20 cellular contexts compared by ENCODE assay signal in the genomic region with DNA sequence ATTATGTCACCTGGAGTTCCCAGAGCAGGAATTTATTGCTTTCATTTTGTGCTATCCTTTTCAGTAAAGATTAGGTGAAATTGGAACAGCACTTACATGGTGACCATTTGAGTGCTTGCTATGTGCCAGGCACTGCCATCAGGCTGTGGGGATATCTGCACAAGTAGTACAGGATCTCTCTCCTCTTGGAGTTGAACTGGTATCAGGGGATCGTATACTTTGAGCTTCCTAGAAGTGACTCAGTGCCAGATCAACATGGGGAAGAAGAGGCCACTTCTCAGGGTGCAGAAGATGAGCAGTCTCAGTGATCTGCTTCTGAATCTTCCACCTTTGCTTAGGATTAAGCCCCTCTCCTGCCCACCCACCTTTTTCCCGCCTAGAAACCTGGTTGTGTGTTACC. TPM values are rescaled to one million over a fixed set of nuclear protein-coding genes. Genes with fewer than 3 reads are reported as not detected.
A peak's percentile ranks its signal among the peaks of the same experiment; 100 is the strongest.
DNase-seq lines count a peak whose midpoint lies in the region; ATAC-seq and TF ChIP-seq lines count a peak whose summit lies in the region.
"Had no signal": no experiment of that assay in that cellular context is flagged by ENCODE, and none has a peak within 500 bp of the region (broad histone marks: within the 10 kb centered on the region; RNA-seq: fewer than 3 reads in every experiment).

No MANE protein-coding gene starts in this region.

- CTCF ChIA-PET in PC-3 (lab: Charles Lee), result no interaction called here

- H3K27me3 ChIP-seq in PC-3 (ENCODE audit: low read length) (no peaks in the 10 kb centered on the region), hepatocyte (no peaks in the 10 kb centered on the region), smooth muscle cell (ENCODE audit: low read depth) (no peaks in the 10 kb centered on the region)
- H3K27me3 ChIP-seq: MG63 had no signal

- H3K9me3 Mint-ChIP-seq in activated T-cell treated with anti-CD3 and anti-CD28 coated beads, Interleukin-2, amount 50 U/mL, for 24 hours, result no peaks in the 10 kb centered on the region
- H3K9me3 Mint-ChIP-seq in activated T-cell treated with anti-CD3 and anti-CD28 coated beads, Interleukin-2, amount 50 U/mL, for 4 hours, result no peaks in the 10 kb centered on the region
- H3K9me3 Mint-ChIP-seq in effector memory CD8-positive, alpha-beta T cell, result no peaks in the 10 kb centered on the region

- POLR2A ChIA-PET in PC-3 (lab: Charles Lee; ENCODE audit: unreplicated experiment), result no interaction called here

- BruUV-seq in PC-3 (replicated peaks; lab: Mats Ljungman, UMichigan), result no TSS peak

- peaks cover 88% of the 10 kb centered on the region for H3K36me3 Mint-ChIP-seq in activated T-cell treated with anti-CD3 and anti-CD28 coated beads, Interleukin-2, amount 50 U/mL, for 24 hours (ENCODE audit: low read depth)
- peaks cover 52% of the 10 kb centered on the region for H3K36me3 Mint-ChIP-seq in activated T-cell treated with anti-CD3 and anti-CD28 coated beads, Interleukin-2, amount 50 U/mL, for 4 hours (ENCODE audit: insufficient read depth)
- peaks cover 30% of the 10 kb centered on the region for H3K36me3 Mint-ChIP-seq in effector memory CD8-positive, alpha-beta T cell (ENCODE audit: insufficient read depth)

- intact Hi-C loops in PC-3 (cut with micrococcal nuclease), result no loop called here

- H3K27ac Mint-ChIP-seq in activated T-cell treated with anti-CD3 and anti-CD28 coated beads, Interleukin-2, amount 50 U/mL, for 24 hours, result peak overlapping the region; percentile 59
- H3K27ac Mint-ChIP-seq in effector memory CD8-positive, alpha-beta T cell, result no peak overlapping the region
- H3K27ac Mint-ChIP-seq: B cell had no signal

- H3K9ac ChIP-seq in PC-3 (ENCODE audit: low read length) (no peak overlapping the region), smooth muscle cell (ENCODE audit: low read depth) (no peak overlapping the region)

- H4K20me1 ChIP-seq in PC-3 (ENCODE audit: low read length) (peaks cover 5% of the 10 kb centered on the region; the same call in 1 of the 2 replicates), hepatocyte (ENCODE audit: insufficient read depth, poor library complexity, severe bottlenecking) (no peaks in the 10 kb centered on the region), smooth muscle cell (ENCODE audit: low read depth) (no peaks in the 10 kb centered on the region)

- peaks cover 70% of the 10 kb centered on the region for H3K4me1 Mint-ChIP-seq in activated T-cell treated with anti-CD3 and anti-CD28 coated beads, Interleukin-2, amount 50 U/mL, for 24 hours (ENCODE audit: low read depth)
- peaks cover 29% of the 10 kb centered on the region for H3K4me1 Mint-ChIP-seq in activated T-cell treated with anti-CD3 and anti-CD28 coated beads, Interleukin-2, amount 50 U/mL, for 4 hours (ENCODE audit: low read depth)
- H3K4me1 Mint-ChIP-seq in effector memory CD8-positive, alpha-beta T cell (ENCODE audit: low read depth in 2 of 2), result peaks cover 16 to 19% of the 10 kb centered on the region in 2 donors

- DNase-seq in activated T-cell treated with anti-CD3 and anti-CD28 coated beads, Interleukin-2, amount 50 U/mL, for 24 hours, result no peak
- no peak for DNase-seq in activated T-cell treated with anti-CD3 and anti-CD28 coated beads, Interleukin-2, amount 50 U/mL, for 4 hours
- DNase-seq in PC-3 (no peak), hepatocyte (ENCODE audit: low spot score) (peak; percentile 33), smooth muscle cell (lab: John Stamatoyannopoulos, UW; ENCODE audit: unreplicated experiment) (no peak), NCI-H1092 (lab: John Stamatoyannopoulos, UW) (no peak)
- DNase-seq in effector memory CD8-positive, alpha-beta T cell, result no peak
- DNase-seq: DMS 273 treated with DMSO at 0.1 percent for 48 hours; GDM1; Kasumi-1; MG63; NCI-H1048; NCI-H510A; NCI-H748 treated with DMSO at 0.1 percent for 48 hours; NK-92 treated with Interleukin-12 subunit alpha and Interleukin-12 subunit beta, amount 100 ng/mL, for 24 hours; RPMI8226; SHP77 treated with DMSO at 0.1 percent for 48 hours had no signal

- H3F3A ChIP-seq in PC-3 (ENCODE audit: low read length, unreplicated experiment), result peaks cover 2% of the 10 kb centered on the region
- peaks cover 25% of the 10 kb centered on the region for H3F3A ChIP-seq in smooth muscle cell (ENCODE audit: low read depth)

- H3K36me3 ChIP-seq in PC-3 (ENCODE audit: low read depth, low read length), result peaks cover 23% of the 10 kb centered on the region; the same call in 1 of the 2 replicates
- H3K36me3 ChIP-seq in hepatocyte (replicated peaks; ENCODE audit: insufficient read depth, low read depth), result no peaks in the 10 kb centered on the region
- no peaks in the 10 kb centered on the region for H3K36me3 ChIP-seq in smooth muscle cell (ENCODE audit: low read depth)

- H3K79me2 ChIP-seq in PC-3 (ENCODE audit: low read length) (peaks cover 41% of the 10 kb centered on the region), hepatocyte (peaks cover 31% of the 10 kb centered on the region), smooth muscle cell (ENCODE audit: low read depth) (peaks cover 49% of the 10 kb centered on the region)

- no peaks in the 10 kb centered on the region for H3K9me3 ChIP-seq in PC-3 (ENCODE audit: low read length)
- no peaks in the 10 kb centered on the region for H3K9me3 ChIP-seq in hepatocyte (ENCODE audit: low read depth)
- no peaks in the 10 kb centered on the region for H3K9me3 ChIP-seq in smooth muscle cell (replicated peaks; ENCODE audit: low read depth)
- H3K9me3 ChIP-seq: HAP-1 had no signal

- TF ChIP-seq CTCF in PC-3 (conservative IDR thresholded peaks at IDR 0.05; ENCODE audit: low read depth, low read length) (no peak), hepatocyte (IDR thresholded peaks at IDR 0.05; ENCODE audit: poor library complexity) (no peak), smooth muscle cell (IDR thresholded peaks at IDR 0.05; ENCODE audit: borderline replicate concordance, insufficient read depth, poor library complexity, severe bottlenecking) (no peak)

- H3K9me2 ChIP-seq in PC-3 (replicated peaks; ENCODE audit: low read length) (no peaks in the 10 kb centered on the region), hepatocyte (replicated peaks; ENCODE audit: insufficient read depth) (no peaks in the 10 kb centered on the region)

- H3K4me3 ChIP-seq in PC-3 (ENCODE audit: low read length) (no peak overlapping the region), hepatocyte (no peak overlapping the region), smooth muscle cell (no peak overlapping the region)
- H3K4me3 ChIP-seq: HAP-1, MG63 had no signal

- H2AFZ ChIP-seq in PC-3 (ENCODE audit: low read length) (no peak overlapping the region), hepatocyte (no peak overlapping the region), smooth muscle cell (ENCODE audit: low read depth) (no peak overlapping the region)

- H3K27me3 Mint-ChIP-seq in activated T-cell treated with anti-CD3 and anti-CD28 coated beads, Interleukin-2, amount 50 U/mL, for 24 hours, result no peaks in the 10 kb centered on the region
- H3K27me3 Mint-ChIP-seq in activated T-cell treated with anti-CD3 and anti-CD28 coated beads, Interleukin-2, amount 50 U/mL, for 4 hours (ENCODE audit: low read depth), result no peaks in the 10 kb centered on the region
- no peaks in the 10 kb centered on the region for H3K27me3 Mint-ChIP-seq in effector memory CD8-positive, alpha-beta T cell
- H3K27me3 Mint-ChIP-seq: B cell had no signal

- H3K4me3 Mint-ChIP-seq in activated T-cell treated with anti-CD3 and anti-CD28 coated beads, Interleukin-2, amount 50 U/mL, for 24 hours, result no peak overlapping the region
- no peak overlapping the region for H3K4me3 Mint-ChIP-seq in activated T-cell treated with anti-CD3 and anti-CD28 coated beads, Interleukin-2, amount 50 U/mL, for 4 hours
- no peak overlapping the region for H3K4me3 Mint-ChIP-seq in effector memory CD8-positive, alpha-beta T cell
- H3K4me3 Mint-ChIP-seq: B cell had no signal

- H3K27ac ChIP-seq in PC-3 (ENCODE audit: low read length), result 0 out of 2 replicates have a peak overlapping the region, but pooled peaks have one; percentile 6
- peak overlapping the region; percentile 60 for H3K27ac ChIP-seq in hepatocyte
- peak overlapping the region; percentile 74 for H3K27ac ChIP-seq in smooth muscle cell (ENCODE audit: low read depth)

- no peak for ATAC-seq in activated T-cell treated with anti-CD3 and anti-CD28 coated beads, Interleukin-2, amount 50 U/mL, for 4 hours
- ATAC-seq in PC-3, result peak; percentile 58
- no peak for ATAC-seq in HG02840 (IDR thresholded peaks at IDR 0.05; ENCODE audit: low FRiP score, unreplicated experiment)
- ATAC-seq in effector memory CD8-positive, alpha-beta T cell (replicated peaks), result no peak

- H3K4me2 ChIP-seq in PC-3 (ENCODE audit: low read length), result 0 out of 2 replicates have a peak overlapping the region, but pooled peaks have one; percentile 14
- peak overlapping the region; percentile 28 for H3K4me2 ChIP-seq in hepatocyte
- H3K4me2 ChIP-seq in smooth muscle cell, result peak overlapping the region; percentile 25

- peaks cover 40% of the 10 kb centered on the region for H3K4me1 ChIP-seq in PC-3 (ENCODE audit: insufficient read depth, low read length)
- peaks cover 33% of the 10 kb centered on the region for H3K4me1 ChIP-seq in hepatocyte (ENCODE audit: insufficient read depth)
- peaks cover 16% of the 10 kb centered on the region for H3K4me1 ChIP-seq in smooth muscle cell (ENCODE audit: low read depth)
- H3K4me1 ChIP-seq: HAP-1 had no signal

- WGBS in hepatocyte (ENCODE audit: low lambda C conversion rate, missing lambda C conversion rate), result 52% methylated on average over 2 of the region's 2 CpGs
- WGBS in smooth muscle cell (ENCODE audit: low lambda C conversion rate), result 56% methylated on average over 2 of the region's 2 CpGs

RNA-seq across cellular contexts. Expression of gene SGPL1, which starts 29.5 kb away (rescaled TPM):
- 10 to 100 TPM; 71.3 to 98.9 (median 90.5) TPM for total RNA-seq in activated T-cell treated with anti-CD3 and anti-CD28 coated beads, Interleukin-2, amount 50 U/mL, for 4 hours
- total RNA-seq in PC-3 (2014; rRNA removed) (77.6 and 101 TPM in 2 replicates), hepatocyte (36.8 and 43.5 TPM in 2 replicates), smooth muscle cell (41.1 and 52.0 TPM in 2 replicates)
- polyA plus RNA-seq in hepatocyte (19.7 and 20.2 TPM in 2 replicates), smooth muscle cell (20.0 and 35.2 TPM in 2 replicates)

RNA-seq across cellular contexts. Expression of gene PCBD1, which starts 43.1 kb away (rescaled TPM):
- 10 to 100 TPM; 27.9 to 30.9 (median 28.8) TPM for total RNA-seq in activated T-cell treated with anti-CD3 and anti-CD28 coated beads, Interleukin-2, amount 50 U/mL, for 4 hours
- total RNA-seq in PC-3 (2014; rRNA removed), result 277 and 283 TPM in 2 replicates
- total RNA-seq in hepatocyte, result 81.5 and 93.5 TPM in 2 replicates
- polyA plus RNA-seq in hepatocyte, result 107 and 122 TPM in 2 replicates
- 18.3 and 34.7 TPM in 2 replicates for total RNA-seq in smooth muscle cell
- 34.7 and 48.5 TPM in 2 replicates for polyA plus RNA-seq in smooth muscle cell

Comparison
In these comparisons a context has a peak if more than half of its experiments do, and no peak if none do; other contexts are left out.
1. H3K27ac ChIP-seq: peak in every context shown above with its lines; median percentile 74 in smooth muscle cell; 60 in hepatocyte; 6 in PC-3.